ENCODE assay signal across 8 cellular contexts in genomic region chr15:25863067-25863967, GRCh38. TPM values are rescaled to one million over a fixed set of nuclear protein-coding genes. Genes with fewer than 3 reads are reported as not detected.
DNase-seq lines count a peak whose midpoint lies in the region; ATAC-seq and TF ChIP-seq lines count a peak whose summit lies in the region.

ATP10A (minus strand) TSS chr15:25863327; CDS start chr15:25863096, 231 bp downstream.

- no peak for ATAC-seq in HG02642 (IDR thresholded peaks at IDR 0.05; ENCODE audit: poor library complexity, unreplicated experiment)

- H3K4me1 ChIP-seq in mononuclear cell (ENCODE audit: insufficient read depth, low read length), result peaks cover 47% of the 10 kb centered on the region

- DNase-seq in GM04504 (ENCODE audit: low read depth), result peak; percentile 45
- peak; percentile 40 for DNase-seq in activated CD4-positive, alpha-beta T cell treated with anti-CD3 and anti-CD28 coated beads for 1 hour
- peak; percentile 19 for DNase-seq in effector CD8-positive, alpha-beta T cell (lab: John Stamatoyannopoulos, UW)
- no peak for DNase-seq in HEK293T (ENCODE audit: extremely low spot score)
- DNase-seq in SK-N-DZ (ENCODE audit: low spot score), result no peak

- CTCF ChIA-PET in HEK293T (lab: Yijun Ruan, JAX), result no interaction called here

- H3K27me3 ChIP-seq in mononuclear cell (ENCODE audit: insufficient read depth, low read length), result peaks cover 3% of the 10 kb centered on the region

- peak within 1 kb of the TSS; percentile 57 for H3K4me3 ChIP-seq in mononuclear cell (ENCODE audit: low read length)

- H3K9me3 ChIP-seq in mononuclear cell (ENCODE audit: low read depth, low read length), result no peaks in the 10 kb centered on the region

- POLR2A ChIA-PET in HEK293T (lab: Yijun Ruan, JAX), result no interaction called here

- no peak for TF ChIP-seq CTCF in subcutaneous adipose tissue (IDR thresholded peaks at IDR 0.05; ENCODE audit: low read depth)

TF ChIP-seq in HEK293T, 16 proteins besides CTCF, POLR2A, EP300 and RAD21:
- TF ChIP-seq FOXK2 (IDR thresholded peaks at IDR 0.05), result no peak
- no peak for TF ChIP-seq HDGF (IDR thresholded peaks at IDR 0.05; ENCODE audit: borderline replicate concordance)
- TF ChIP-seq CTBP1 (IDR thresholded peaks at IDR 0.05; ENCODE audit: borderline replicate concordance), result no peak

RNA-seq across cellular contexts. Expression of gene ATP10A, which starts in this region (rescaled TPM):
- 15.8 TPM for total RNA-seq in mononuclear cell
- 10 to 100 TPM; 14.1 to 44.3 (median 23.1) TPM for total RNA-seq in subcutaneous adipose tissue
- polyA plus RNA-seq in SK-N-DZ (2014; cell fraction: cytosol; rRNA removed), result not detected in 2 replicates
- not detected in 2 replicates for polyA plus RNA-seq in SK-N-DZ (2014; cell fraction: nucleus; rRNA removed)

Comparison
In these comparisons a context has a peak if more than half of its experiments do, and no peak if none do; other contexts are left out.
1. DNase-seq: peak in GM04504 (single experiment), activated CD4-positive, alpha-beta T cell treated with anti-CD3 and anti-CD28 coated beads for 1 hour (single experiment) and effector CD8-positive, alpha-beta T cell (single experiment); none in HEK293T (single experiment) and SK-N-DZ (single experiment).